ENCODE assay signal across 1 cellular context in the genomic region with DNA sequence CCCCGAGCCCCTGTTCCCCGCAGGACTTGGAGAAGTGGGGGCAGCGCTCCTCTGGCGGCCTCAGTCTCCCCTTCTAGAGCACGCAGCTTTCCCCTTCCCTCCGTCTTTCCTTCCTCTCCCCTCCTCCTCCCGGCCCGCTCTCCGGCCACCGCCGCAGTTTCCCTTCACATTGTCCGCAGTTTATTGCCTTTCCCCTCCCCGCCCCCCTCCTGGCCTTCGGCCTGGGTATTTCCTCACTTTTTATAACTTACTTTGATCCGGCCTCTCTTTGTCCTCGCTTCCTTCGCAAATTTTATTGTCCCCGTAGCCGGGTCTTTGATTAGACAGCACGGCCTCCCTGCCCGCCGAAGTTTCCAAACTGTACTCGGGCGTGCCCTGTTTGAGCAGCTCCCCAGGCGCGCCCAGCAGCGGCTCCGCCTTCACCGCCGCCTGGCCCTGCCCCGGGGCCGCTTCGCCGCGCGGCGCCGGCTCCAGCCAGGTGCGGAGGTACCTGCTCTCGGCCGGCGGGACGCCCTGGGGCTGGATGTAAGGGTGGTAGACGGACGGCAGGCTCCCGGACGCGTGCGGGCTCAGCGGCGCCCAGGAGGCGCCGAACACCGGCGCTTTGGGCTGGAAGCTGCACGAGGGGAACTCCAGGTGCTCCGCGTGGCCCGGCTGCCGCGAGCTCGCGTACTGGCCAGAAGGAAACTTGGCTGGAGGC.
TF ChIP-seq lines count a peak whose summit lies in the region.

No MANE protein-coding gene starts in this region.

TF ChIP-seq in GM12878, 131 proteins besides CTCF, POLR2A, EP300 and RAD21:
- TF ChIP-seq BHLHE40 (IDR thresholded peaks at IDR 0.05; ENCODE audit: borderline replicate concordance in 1 of 2, low read depth in 2 of 2, low read length in 1 of 2): peak in 1 of 2 experiments; percentile 45; a peak in 1 of 4 replicates
- peak; percentile 42 for TF ChIP-seq IKZF1 (conservative IDR thresholded peaks at IDR 0.05)
- no peak for TF ChIP-seq YBX1 (IDR thresholded peaks at IDR 0.05)
- TF ChIP-seq BACH1 (IDR thresholded peaks at IDR 0.05; ENCODE audit: borderline replicate concordance): 0 out of 2 replicates have a peak, but pooled peaks have one; percentile 25
- TF ChIP-seq SUZ12 (IDR thresholded peaks at IDR 0.05; ENCODE audit: unreplicated experiment): peak; percentile 90
- TF ChIP-seq GATAD2B (conservative IDR thresholded peaks at IDR 0.05; ENCODE audit: low read depth): 0 out of 2 replicates have a peak, but pooled peaks have one; percentile 25
- 0 out of 2 replicates have a peak, but pooled peaks have one; percentile 23 for TF ChIP-seq EZH2 (IDR thresholded peaks at IDR 0.05; ENCODE audit: borderline replicate concordance, control insufficient read depth, low read depth, low read length)
- TF ChIP-seq HDAC6 (IDR thresholded peaks at IDR 0.05; ENCODE audit: unreplicated experiment): peak; percentile 74
- TF ChIP-seq RB1 (IDR thresholded peaks at IDR 0.05; ENCODE audit: borderline replicate concordance): peak; percentile 18; the same call in 1 of the 2 replicates
- TF ChIP-seq, protein P1, sequence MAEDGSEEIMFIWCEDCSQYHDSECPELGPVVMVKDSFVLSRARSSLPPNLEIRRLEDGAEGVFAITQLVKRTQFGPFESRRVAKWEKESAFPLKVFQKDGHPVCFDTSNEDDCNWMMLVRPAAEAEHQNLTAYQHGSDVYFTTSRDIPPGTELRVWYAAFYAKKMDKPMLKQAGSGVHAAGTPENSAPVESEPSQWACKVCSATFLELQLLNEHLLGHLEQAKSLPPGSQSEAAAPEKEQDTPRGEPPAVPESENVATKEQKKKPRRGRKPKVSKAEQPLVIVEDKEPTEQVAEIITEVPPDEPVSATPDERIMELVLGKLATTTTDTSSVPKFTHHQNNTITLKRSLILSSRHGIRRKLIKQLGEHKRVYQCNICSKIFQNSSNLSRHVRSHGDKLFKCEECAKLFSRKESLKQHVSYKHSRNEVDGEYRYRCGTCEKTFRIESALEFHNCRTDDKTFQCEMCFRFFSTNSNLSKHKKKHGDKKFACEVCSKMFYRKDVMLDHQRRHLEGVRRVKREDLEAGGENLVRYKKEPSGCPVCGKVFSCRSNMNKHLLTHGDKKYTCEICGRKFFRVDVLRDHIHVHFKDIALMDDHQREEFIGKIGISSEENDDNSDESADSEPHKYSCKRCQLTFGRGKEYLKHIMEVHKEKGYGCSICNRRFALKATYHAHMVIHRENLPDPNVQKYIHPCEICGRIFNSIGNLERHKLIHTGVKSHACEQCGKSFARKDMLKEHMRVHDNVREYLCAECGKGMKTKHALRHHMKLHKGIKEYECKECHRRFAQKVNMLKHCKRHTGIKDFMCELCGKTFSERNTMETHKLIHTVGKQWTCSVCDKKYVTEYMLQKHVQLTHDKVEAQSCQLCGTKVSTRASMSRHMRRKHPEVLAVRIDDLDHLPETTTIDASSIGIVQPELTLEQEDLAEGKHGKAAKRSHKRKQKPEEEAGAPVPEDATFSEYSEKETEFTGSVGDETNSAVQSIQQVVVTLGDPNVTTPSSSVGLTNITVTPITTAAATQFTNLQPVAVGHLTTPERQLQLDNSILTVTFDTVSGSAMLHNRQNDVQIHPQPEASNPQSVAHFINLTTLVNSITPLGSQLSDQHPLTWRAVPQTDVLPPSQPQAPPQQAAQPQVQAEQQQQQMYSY (CRISPR knock-in tag; IDR thresholded peaks at IDR 0.05): no peak
TF ChIP-seq in GM12878: peak in this region for 8.
